Comparison of ENCODE assay signal across 1 cellular context in the genomic region with DNA sequence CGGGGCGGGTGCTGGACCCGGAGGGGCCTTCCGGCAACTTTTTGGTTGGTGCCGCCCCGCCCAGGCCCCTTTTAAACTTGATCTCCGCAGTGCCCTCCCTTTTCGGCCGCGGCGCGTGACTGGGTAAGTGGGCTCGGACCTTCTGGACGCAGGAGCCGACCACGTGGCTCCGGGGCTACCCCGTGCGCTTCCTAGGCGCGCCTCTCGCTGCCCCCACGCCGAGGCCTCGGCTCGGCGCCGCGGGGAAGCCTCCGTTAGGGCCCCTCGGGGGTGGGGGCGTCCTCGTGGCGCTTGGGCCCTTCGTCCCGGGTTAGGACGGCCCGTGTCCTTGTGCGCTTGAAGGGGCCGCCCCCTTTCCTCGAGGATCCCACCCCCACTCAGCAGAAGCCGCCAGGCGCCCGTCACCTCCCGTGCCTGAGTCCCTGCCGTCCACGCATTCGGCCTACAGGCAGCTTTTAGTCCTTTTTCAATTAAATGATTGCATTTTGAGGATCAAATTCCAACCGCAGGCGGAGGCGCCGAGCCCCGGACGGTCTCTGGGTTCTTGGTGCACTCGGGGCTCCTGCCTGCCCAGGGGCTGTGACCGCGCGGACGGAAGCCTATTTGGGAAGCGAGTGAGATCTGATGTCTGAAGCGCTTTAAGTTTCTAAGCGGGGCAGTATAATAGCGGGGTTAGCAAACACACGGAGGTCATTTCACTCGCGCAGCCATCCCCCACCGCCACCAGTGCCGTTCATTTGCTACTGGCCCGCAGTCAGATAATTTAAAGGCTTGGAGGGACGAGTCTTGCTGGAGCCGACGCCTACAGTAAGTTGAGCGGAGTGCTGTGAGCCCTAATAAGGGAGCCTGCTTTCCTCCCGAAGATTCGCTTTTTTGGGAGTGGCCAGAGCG.
TF ChIP-seq lines count a peak whose summit lies in the region.

No MANE protein-coding gene starts in this region.

TF ChIP-seq in HepG2, 621 proteins besides CTCF, POLR2A, EP300 and RAD21 (continued from another document and continues in another):
- TF ChIP-seq, protein P1, sequence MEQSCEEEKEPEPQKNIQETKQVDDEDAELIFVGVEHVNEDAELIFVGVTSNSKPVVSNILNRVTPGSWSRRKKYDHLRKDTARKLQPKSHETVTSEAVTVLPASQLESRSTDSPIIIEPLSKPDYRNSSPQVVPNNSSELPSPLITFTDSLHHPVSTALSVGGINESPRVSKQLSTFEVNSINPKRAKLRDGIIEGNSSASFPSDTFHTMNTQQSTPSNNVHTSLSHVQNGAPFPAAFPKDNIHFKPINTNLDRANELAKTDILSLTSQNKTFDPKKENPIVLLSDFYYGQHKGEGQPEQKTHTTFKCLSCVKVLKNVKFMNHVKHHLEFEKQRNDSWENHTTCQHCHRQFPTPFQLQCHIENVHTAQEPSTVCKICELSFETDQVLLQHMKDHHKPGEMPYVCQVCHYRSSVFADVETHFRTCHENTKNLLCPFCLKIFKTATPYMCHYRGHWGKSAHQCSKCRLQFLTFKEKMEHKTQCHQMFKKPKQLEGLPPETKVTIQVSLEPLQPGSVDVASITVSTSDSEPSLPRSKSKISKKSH (CRISPR knock-in tag; IDR thresholded peaks at IDR 0.05; ENCODE audit: borderline replicate concordance) = peak; percentile 43; the same call in 1 of the 2 replicates
- no peak for TF ChIP-seq MAFK (conservative IDR thresholded peaks at IDR 0.05 in 1 of 2, IDR thresholded peaks at IDR 0.05 in 1 of 2; ENCODE audit: low read length in 2 of 2)
- TF ChIP-seq IRF2 (CRISPR knock-in tag; IDR thresholded peaks at IDR 0.05) = 0 out of 2 replicates have a peak, but pooled peaks have one; percentile 30
- no peak for TF ChIP-seq SETDB1 (CRISPR knock-in tag; IDR thresholded peaks at IDR 0.05; ENCODE audit: borderline replicate concordance)
- TF ChIP-seq, protein P2, sequence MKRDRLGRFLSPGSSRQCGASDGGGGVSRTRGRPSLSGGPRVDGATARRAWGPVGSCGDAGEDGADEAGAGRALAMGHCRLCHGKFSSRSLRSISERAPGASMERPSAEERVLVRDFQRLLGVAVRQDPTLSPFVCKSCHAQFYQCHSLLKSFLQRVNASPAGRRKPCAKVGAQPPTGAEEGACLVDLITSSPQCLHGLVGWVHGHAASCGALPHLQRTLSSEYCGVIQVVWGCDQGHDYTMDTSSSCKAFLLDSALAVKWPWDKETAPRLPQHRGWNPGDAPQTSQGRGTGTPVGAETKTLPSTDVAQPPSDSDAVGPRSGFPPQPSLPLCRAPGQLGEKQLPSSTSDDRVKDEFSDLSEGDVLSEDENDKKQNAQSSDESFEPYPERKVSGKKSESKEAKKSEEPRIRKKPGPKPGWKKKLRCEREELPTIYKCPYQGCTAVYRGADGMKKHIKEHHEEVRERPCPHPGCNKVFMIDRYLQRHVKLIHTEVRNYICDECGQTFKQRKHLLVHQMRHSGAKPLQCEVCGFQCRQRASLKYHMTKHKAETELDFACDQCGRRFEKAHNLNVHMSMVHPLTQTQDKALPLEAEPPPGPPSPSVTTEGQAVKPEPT (CRISPR knock-in tag; IDR thresholded peaks at IDR 0.05; ENCODE audit: low read depth) = peak; percentile 6; the same call in 1 of the 2 replicates
- no peak for TF ChIP-seq NFATC3 (CRISPR knock-in tag; IDR thresholded peaks at IDR 0.05)
- 0 out of 2 replicates have a peak, but pooled peaks have one; percentile 9 for TF ChIP-seq RXRB (CRISPR knock-in tag; IDR thresholded peaks at IDR 0.05; ENCODE audit: borderline replicate concordance)
- peak; percentile 78; the same call in 1 of the 2 replicates for TF ChIP-seq ZNF431 (CRISPR knock-in tag; IDR thresholded peaks at IDR 0.05; ENCODE audit: borderline replicate concordance, low read depth)
- TF ChIP-seq, protein P3, sequence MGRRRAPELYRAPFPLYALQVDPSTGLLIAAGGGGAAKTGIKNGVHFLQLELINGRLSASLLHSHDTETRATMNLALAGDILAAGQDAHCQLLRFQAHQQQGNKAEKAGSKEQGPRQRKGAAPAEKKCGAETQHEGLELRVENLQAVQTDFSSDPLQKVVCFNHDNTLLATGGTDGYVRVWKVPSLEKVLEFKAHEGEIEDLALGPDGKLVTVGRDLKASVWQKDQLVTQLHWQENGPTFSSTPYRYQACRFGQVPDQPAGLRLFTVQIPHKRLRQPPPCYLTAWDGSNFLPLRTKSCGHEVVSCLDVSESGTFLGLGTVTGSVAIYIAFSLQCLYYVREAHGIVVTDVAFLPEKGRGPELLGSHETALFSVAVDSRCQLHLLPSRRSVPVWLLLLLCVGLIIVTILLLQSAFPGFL (CRISPR knock-in tag; IDR thresholded peaks at IDR 0.05) = no peak
- TF ChIP-seq, protein P4, sequence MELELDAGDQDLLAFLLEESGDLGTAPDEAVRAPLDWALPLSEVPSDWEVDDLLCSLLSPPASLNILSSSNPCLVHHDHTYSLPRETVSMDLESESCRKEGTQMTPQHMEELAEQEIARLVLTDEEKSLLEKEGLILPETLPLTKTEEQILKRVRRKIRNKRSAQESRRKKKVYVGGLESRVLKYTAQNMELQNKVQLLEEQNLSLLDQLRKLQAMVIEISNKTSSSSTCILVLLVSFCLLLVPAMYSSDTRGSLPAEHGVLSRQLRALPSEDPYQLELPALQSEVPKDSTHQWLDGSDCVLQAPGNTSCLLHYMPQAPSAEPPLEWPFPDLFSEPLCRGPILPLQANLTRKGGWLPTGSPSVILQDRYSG (CRISPR knock-in tag; IDR thresholded peaks at IDR 0.05) = 0 out of 2 replicates have a peak, but pooled peaks have one; percentile 68
- no peak for TF ChIP-seq XBP1 (CRISPR knock-in tag; IDR thresholded peaks at IDR 0.05)
- no peak for TF ChIP-seq ARNT (IDR thresholded peaks at IDR 0.05)
- peak; percentile 76; the same call in 1 of the 2 replicates for TF ChIP-seq ZNF350 (CRISPR knock-in tag; IDR thresholded peaks at IDR 0.05; ENCODE audit: borderline replicate concordance, low read depth)
- no peak for TF ChIP-seq ZNF205 (CRISPR knock-in tag; IDR thresholded peaks at IDR 0.05)
- TF ChIP-seq, protein P5, sequence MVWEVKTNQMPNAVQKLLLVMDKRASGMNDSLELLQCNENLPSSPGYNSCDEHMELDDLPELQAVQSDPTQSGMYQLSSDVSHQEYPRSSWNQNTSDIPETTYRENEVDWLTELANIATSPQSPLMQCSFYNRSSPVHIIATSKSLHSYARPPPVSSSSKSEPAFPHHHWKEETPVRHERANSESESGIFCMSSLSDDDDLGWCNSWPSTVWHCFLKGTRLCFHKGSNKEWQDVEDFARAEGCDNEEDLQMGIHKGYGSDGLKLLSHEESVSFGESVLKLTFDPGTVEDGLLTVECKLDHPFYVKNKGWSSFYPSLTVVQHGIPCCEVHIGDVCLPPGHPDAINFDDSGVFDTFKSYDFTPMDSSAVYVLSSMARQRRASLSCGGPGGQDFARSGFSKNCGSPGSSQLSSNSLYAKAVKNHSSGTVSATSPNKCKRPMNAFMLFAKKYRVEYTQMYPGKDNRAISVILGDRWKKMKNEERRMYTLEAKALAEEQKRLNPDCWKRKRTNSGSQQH (CRISPR knock-in tag; IDR thresholded peaks at IDR 0.05; ENCODE audit: low read depth) = no peak
- TF ChIP-seq, protein P6, sequence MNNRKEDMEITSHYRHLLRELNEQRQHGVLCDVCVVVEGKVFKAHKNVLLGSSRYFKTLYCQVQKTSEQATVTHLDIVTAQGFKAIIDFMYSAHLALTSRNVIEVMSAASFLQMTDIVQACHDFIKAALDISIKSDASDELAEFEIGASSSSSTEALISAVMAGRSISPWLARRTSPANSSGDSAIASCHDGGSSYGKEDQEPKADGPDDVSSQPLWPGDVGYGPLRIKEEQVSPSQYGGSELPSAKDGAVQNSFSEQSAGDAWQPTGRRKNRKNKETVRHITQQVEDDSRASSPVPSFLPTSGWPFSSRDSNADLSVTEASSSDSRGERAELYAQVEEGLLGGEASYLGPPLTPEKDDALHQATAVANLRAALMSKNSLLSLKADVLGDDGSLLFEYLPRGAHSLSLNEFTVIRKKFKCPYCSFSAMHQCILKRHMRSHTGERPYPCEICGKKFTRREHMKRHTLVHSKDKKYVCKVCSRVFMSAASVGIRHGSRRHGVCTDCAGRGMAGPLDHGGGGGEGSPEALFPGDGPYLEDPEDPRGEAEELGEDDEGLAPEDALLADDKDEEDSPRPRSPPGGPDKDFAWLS (CRISPR knock-in tag; IDR thresholded peaks at IDR 0.05; ENCODE audit: borderline replicate concordance) = 0 out of 2 replicates have a peak, but pooled peaks have one; percentile 45
- TF ChIP-seq DNMT3B (CRISPR knock-in tag; conservative IDR thresholded peaks at IDR 0.05) = peak; percentile 30
- TF ChIP-seq, protein P7, sequence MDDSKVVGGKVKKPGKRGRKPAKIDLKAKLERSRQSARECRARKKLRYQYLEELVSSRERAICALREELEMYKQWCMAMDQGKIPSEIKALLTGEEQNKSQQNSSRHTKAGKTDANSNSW (CRISPR knock-in tag; IDR thresholded peaks at IDR 0.05; ENCODE audit: borderline replicate concordance) = no peak; the same call in 1 of the 2 replicates
- peak; percentile 34; the same call in 1 of the 2 replicates for TF ChIP-seq ZNF672 (CRISPR knock-in tag; IDR thresholded peaks at IDR 0.05)
- TF ChIP-seq KDM5B (CRISPR knock-in tag; IDR thresholded peaks at IDR 0.05; ENCODE audit: borderline replicate concordance) = peak; percentile 93
- TF ChIP-seq SIX4 (CRISPR knock-in tag; IDR thresholded peaks at IDR 0.05) = peak; percentile 60; the same call in 1 of the 2 replicates
- TF ChIP-seq ZBTB8A (CRISPR knock-in tag; IDR thresholded peaks at IDR 0.05; ENCODE audit: borderline replicate concordance, low read depth) = no peak
- 0 out of 2 replicates have a peak, but pooled peaks have one; percentile 64 for TF ChIP-seq ZNF383 (CRISPR knock-in tag; IDR thresholded peaks at IDR 0.05; ENCODE audit: borderline replicate concordance)
- TF ChIP-seq HOXA5 (CRISPR knock-in tag; IDR thresholded peaks at IDR 0.05) = peak; percentile 80
- TF ChIP-seq, protein P8, sequence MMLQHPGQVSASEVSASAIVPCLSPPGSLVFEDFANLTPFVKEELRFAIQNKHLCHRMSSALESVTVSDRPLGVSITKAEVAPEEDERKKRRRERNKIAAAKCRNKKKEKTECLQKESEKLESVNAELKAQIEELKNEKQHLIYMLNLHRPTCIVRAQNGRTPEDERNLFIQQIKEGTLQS (CRISPR knock-in tag; IDR thresholded peaks at IDR 0.05) = no peak
- TF ChIP-seq ZNF670 (CRISPR knock-in tag; IDR thresholded peaks at IDR 0.05; ENCODE audit: borderline replicate concordance) = peak; percentile 72; the same call in 1 of the 2 replicates
- TF ChIP-seq ATF7-NPFF (CRISPR knock-in tag; IDR thresholded peaks at IDR 0.05; ENCODE audit: low read depth) = peak; percentile 84
- TF ChIP-seq, protein P9, sequence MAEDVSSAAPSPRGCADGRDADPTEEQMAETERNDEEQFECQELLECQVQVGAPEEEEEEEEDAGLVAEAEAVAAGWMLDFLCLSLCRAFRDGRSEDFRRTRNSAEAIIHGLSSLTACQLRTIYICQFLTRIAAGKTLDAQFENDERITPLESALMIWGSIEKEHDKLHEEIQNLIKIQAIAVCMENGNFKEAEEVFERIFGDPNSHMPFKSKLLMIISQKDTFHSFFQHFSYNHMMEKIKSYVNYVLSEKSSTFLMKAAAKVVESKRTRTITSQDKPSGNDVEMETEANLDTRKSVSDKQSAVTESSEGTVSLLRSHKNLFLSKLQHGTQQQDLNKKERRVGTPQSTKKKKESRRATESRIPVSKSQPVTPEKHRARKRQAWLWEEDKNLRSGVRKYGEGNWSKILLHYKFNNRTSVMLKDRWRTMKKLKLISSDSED (CRISPR knock-in tag; IDR thresholded peaks at IDR 0.05) = no peak
- no peak for TF ChIP-seq ARHGAP35 (CRISPR knock-in tag; IDR thresholded peaks at IDR 0.05; ENCODE audit: borderline replicate concordance)
- peak; percentile 37 for TF ChIP-seq ZEB1 (IDR thresholded peaks at IDR 0.05; ENCODE audit: insufficient replicate concordance, low read depth)
- TF ChIP-seq MXD4 (CRISPR knock-in tag; IDR thresholded peaks at IDR 0.05) = peak; percentile 59; the same call in 1 of the 2 replicates
- 0 out of 2 replicates have a peak, but pooled peaks have one; percentile 55 for TF ChIP-seq ISX (CRISPR knock-in tag; conservative IDR thresholded peaks at IDR 0.05)
- TF ChIP-seq GPN1 (CRISPR knock-in tag; IDR thresholded peaks at IDR 0.05; ENCODE audit: borderline replicate concordance) = no peak
- TF ChIP-seq, protein P10, sequence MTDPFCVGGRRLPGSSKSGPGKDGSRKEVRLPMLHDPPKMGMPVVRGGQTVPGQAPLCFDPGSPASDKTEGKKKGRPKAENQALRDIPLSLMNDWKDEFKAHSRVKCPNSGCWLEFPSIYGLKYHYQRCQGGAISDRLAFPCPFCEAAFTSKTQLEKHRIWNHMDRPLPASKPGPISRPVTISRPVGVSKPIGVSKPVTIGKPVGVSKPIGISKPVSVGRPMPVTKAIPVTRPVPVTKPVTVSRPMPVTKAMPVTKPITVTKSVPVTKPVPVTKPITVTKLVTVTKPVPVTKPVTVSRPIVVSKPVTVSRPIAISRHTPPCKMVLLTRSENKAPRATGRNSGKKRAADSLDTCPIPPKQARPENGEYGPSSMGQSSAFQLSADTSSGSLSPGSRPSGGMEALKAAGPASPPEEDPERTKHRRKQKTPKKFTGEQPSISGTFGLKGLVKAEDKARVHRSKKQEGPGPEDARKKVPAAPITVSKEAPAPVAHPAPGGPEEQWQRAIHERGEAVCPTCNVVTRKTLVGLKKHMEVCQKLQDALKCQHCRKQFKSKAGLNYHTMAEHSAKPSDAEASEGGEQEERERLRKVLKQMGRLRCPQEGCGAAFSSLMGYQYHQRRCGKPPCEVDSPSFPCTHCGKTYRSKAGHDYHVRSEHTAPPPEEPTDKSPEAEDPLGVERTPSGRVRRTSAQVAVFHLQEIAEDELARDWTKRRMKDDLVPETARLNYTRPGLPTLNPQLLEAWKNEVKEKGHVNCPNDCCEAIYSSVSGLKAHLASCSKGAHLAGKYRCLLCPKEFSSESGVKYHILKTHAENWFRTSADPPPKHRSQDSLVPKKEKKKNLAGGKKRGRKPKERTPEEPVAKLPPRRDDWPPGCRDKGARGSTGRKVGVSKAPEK (CRISPR knock-in tag; IDR thresholded peaks at IDR 0.05; ENCODE audit: borderline replicate concordance) = no peak
- TF ChIP-seq IRX3 (CRISPR knock-in tag; IDR thresholded peaks at IDR 0.05; ENCODE audit: borderline replicate concordance, low read depth) = 0 out of 2 replicates have a peak, but pooled peaks have one; percentile 73
- TF ChIP-seq ZFP36L1 (CRISPR knock-in tag; IDR thresholded peaks at IDR 0.05) = no peak
- 0 out of 2 replicates have a peak, but pooled peaks have one; percentile 33 for TF ChIP-seq ZNF616 (CRISPR knock-in tag; IDR thresholded peaks at IDR 0.05; ENCODE audit: low read depth)
- no peak for TF ChIP-seq ZNF432 (CRISPR knock-in tag; IDR thresholded peaks at IDR 0.05; ENCODE audit: borderline replicate concordance)
- no peak for TF ChIP-seq LCORL (IDR thresholded peaks at IDR 0.05)
- peak; percentile 88 for TF ChIP-seq LCORL (CRISPR knock-in tag; IDR thresholded peaks at IDR 0.05)
- TF ChIP-seq NFRKB (IDR thresholded peaks at IDR 0.05) = no peak
- TF ChIP-seq ZNF75D (CRISPR knock-in tag; IDR thresholded peaks at IDR 0.05; ENCODE audit: borderline replicate concordance) = no peak
- no peak for TF ChIP-seq RFX1 (IDR thresholded peaks at IDR 0.05)
- TF ChIP-seq TAF1 (CRISPR knock-in tag; IDR thresholded peaks at IDR 0.05) = peak; percentile 62
- TF ChIP-seq, protein P11, sequence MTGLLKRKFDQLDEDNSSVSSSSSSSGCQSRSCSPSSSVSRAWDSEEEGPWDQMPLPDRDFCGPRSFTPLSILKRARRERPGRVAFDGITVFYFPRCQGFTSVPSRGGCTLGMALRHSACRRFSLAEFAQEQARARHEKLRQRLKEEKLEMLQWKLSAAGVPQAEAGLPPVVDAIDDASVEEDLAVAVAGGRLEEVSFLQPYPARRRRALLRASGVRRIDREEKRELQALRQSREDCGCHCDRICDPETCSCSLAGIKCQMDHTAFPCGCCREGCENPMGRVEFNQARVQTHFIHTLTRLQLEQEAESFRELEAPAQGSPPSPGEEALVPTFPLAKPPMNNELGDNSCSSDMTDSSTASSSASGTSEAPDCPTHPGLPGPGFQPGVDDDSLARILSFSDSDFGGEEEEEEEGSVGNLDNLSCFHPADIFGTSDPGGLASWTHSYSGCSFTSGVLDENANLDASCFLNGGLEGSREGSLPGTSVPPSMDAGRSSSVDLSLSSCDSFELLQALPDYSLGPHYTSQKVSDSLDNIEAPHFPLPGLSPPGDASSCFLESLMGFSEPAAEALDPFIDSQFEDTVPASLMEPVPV (CRISPR knock-in tag; IDR thresholded peaks at IDR 0.05) = peak; percentile 77
